24 cellular contexts compared by ENCODE assay signal in genomic region chr6:34701199-34701598, GRCh38.
"Had no signal": no experiment of that assay in that cellular context is flagged by ENCODE, and none has a peak within 500 bp of the region (broad histone marks: within the 10 kb centered on the region; RNA-seq: fewer than 3 reads in every experiment).

No MANE protein-coding gene starts in this region.

- FAIRE-seq: RCC 7860 had no signal

- H3K4me1 Mint-ChIP-seq: activated T-helper 17 cell treated with anti-CD3 and anti-CD28 coated beads, Interleukin-2, amount 50 U/mL, for 72 hours had no signal

- H3K4me3 ChIP-seq: adrenal gland, MG63 had no signal

- H3K27ac ChIP-seq: adrenal gland had no signal

- H3K9me3 Mint-ChIP-seq: activated CD4-positive, alpha-beta memory T cell treated with anti-CD3 and anti-CD28 coated beads, Interleukin-2, amount 10 ng/mL, durations not matched to agents 7 days and 5 days; activated naive CD4-positive, alpha-beta T cell treated with anti-CD3 and anti-CD28 coated beads, Interleukin-2, amount 10 ng/mL, durations not matched to agents 7 days and 5 days; activated naive CD8-positive, alpha-beta T cell treated with anti-CD3 and anti-CD28 coated beads, Interleukin-2, amount 10 ng/mL, durations not matched to agents 7 days and 5 days; activated T-helper 17 cell treated with anti-CD3 and anti-CD28 coated beads, Interleukin-2, amount 50 U/mL, for 72 hours; T-helper 1 cell treated with Interleukin-12 subunit alpha and Interleukin-12 subunit beta and Interleukin-4 antibody, amounts not matched to agents 30 μg/mL and 1 μg/mL, for 36 hours had no signal

- H3K36me3 ChIP-seq: adrenal gland, MG63 had no signal

- H3K9me3 ChIP-seq: adrenal gland, MG63 had no signal

- H3K4me3 Mint-ChIP-seq: activated CD4-positive, alpha-beta memory T cell treated with anti-CD3 and anti-CD28 coated beads, Interleukin-2, amount 10 ng/mL, durations not matched to agents 7 days and 5 days; activated CD4-positive, alpha-beta T cell treated with anti-CD3 and anti-CD28 coated beads for 36 hours; activated naive CD4-positive, alpha-beta T cell treated with anti-CD3 and anti-CD28 coated beads, Interleukin-2, amount 10 ng/mL, durations not matched to agents 7 days and 5 days; activated naive CD8-positive, alpha-beta T cell treated with anti-CD3 and anti-CD28 coated beads, Interleukin-2, amount 10 ng/mL, durations not matched to agents 7 days and 5 days; activated T-helper 17 cell treated with anti-CD3 and anti-CD28 coated beads, Interleukin-2, amount 50 U/mL, for 72 hours; T-helper 1 cell treated with Interleukin-12 subunit alpha and Interleukin-12 subunit beta and Interleukin-4 antibody, amounts not matched to agents 30 μg/mL and 1 μg/mL, for 36 hours had no signal

- H3K27me3 Mint-ChIP-seq: activated CD4-positive, alpha-beta memory T cell treated with anti-CD3 and anti-CD28 coated beads, Interleukin-2, amount 10 ng/mL, durations not matched to agents 7 days and 5 days; activated CD4-positive, alpha-beta T cell treated with anti-CD3 and anti-CD28 coated beads for 36 hours; activated naive CD8-positive, alpha-beta T cell treated with anti-CD3 and anti-CD28 coated beads, Interleukin-2, amount 10 ng/mL, durations not matched to agents 7 days and 5 days; activated T-helper 17 cell treated with anti-CD3 and anti-CD28 coated beads, Interleukin-2, amount 50 U/mL, for 72 hours had no signal

- H3K27ac Mint-ChIP-seq: activated CD4-positive, alpha-beta memory T cell treated with anti-CD3 and anti-CD28 coated beads, Interleukin-2, amount 10 ng/mL, durations not matched to agents 7 days and 5 days; activated CD4-positive, alpha-beta T cell treated with anti-CD3 and anti-CD28 coated beads for 36 hours; activated naive CD4-positive, alpha-beta T cell treated with anti-CD3 and anti-CD28 coated beads, Interleukin-2, amount 10 ng/mL, durations not matched to agents 7 days and 5 days; activated naive CD8-positive, alpha-beta T cell treated with anti-CD3 and anti-CD28 coated beads, Interleukin-2, amount 10 ng/mL, durations not matched to agents 7 days and 5 days; activated T-helper 17 cell treated with anti-CD3 and anti-CD28 coated beads, Interleukin-2, amount 50 U/mL, for 72 hours; T-helper 1 cell treated with Interleukin-12 subunit alpha and Interleukin-12 subunit beta and Interleukin-4 antibody, amounts not matched to agents 30 μg/mL and 1 μg/mL, for 36 hours had no signal

- DNase-seq: activated CD4-positive, alpha-beta memory T cell treated with anti-CD3 and anti-CD28 coated beads, Interleukin-2, amount 10 ng/mL, durations not matched to agents 7 days and 5 days; activated CD4-positive, alpha-beta T cell treated with anti-CD3 and anti-CD28 coated beads for 36 hours; activated CD4-positive, alpha-beta T cell treated with anti-CD3 and anti-CD28 coated beads, Interleukin-2, amount 50 U/mL, for 1 hour; activated gamma-delta T cell; activated naive CD4-positive, alpha-beta T cell treated with anti-CD3 and anti-CD28 coated beads, Interleukin-2, amount 10 ng/mL, durations not matched to agents 7 days and 5 days; activated naive CD8-positive, alpha-beta T cell treated with anti-CD3 and anti-CD28 coated beads, Interleukin-2, amount 10 ng/mL, durations not matched to agents 7 days and 5 days; activated T-cell treated with anti-CD3 and anti-CD28 coated beads for 4 hours; activated T-cell treated with anti-CD3 and anti-CD28 coated beads, Interleukin-2, amount 50 U/mL, for 48 hours; adrenal gland; anterior cingulate cortex; cerebellar nuclear complex; MG63; NCI-H1105; NCI-H1436 treated with DMSO at 0.1 percent for 48 hours; NCI-H187; NCI-H2081 treated with DMSO at 0.1 percent for 48 hours; NCI-H446; NCI-H524; PC-3; SHP77; T-helper 9 cell had no signal

- H3K36me3 Mint-ChIP-seq: activated naive CD4-positive, alpha-beta T cell treated with anti-CD3 and anti-CD28 coated beads, Interleukin-2, amount 10 ng/mL, durations not matched to agents 7 days and 5 days; activated naive CD8-positive, alpha-beta T cell treated with anti-CD3 and anti-CD28 coated beads, Interleukin-2, amount 10 ng/mL, durations not matched to agents 7 days and 5 days had no signal

- ATAC-seq: activated CD4-positive, alpha-beta T cell treated with anti-CD3 and anti-CD28 coated beads for 36 hours; activated T-helper 17 cell treated with anti-CD3 and anti-CD28 coated beads, Interleukin-2, amount 50 U/mL, for 72 hours; PC-3 had no signal

- H3K27me3 ChIP-seq: adrenal gland, MG63 had no signal
